In genomic region chr11:130514851-130515250, GRCh38 we compare ENCODE assay signal across 28 cellular contexts.
"Had no signal": no experiment of that assay in that cellular context is flagged by ENCODE, and none has a peak within 500 bp of the region (broad histone marks: within the 10 kb centered on the region; RNA-seq: fewer than 3 reads in every experiment).

No MANE protein-coding gene starts in this region.

- H3K36me3 Mint-ChIP-seq: activated naive CD8-positive, alpha-beta T cell treated with anti-CD3 and anti-CD28 coated beads, Interleukin-2, amount 10 ng/mL, durations not matched to agents 7 days and 5 days; T-cell had no signal

- H3K27ac Mint-ChIP-seq: activated CD8-positive, alpha-beta T cell treated with anti-CD3 and anti-CD28 coated beads for 36 hours; activated naive CD8-positive, alpha-beta T cell treated with anti-CD3 and anti-CD28 coated beads, Interleukin-2, amount 10 ng/mL, durations not matched to agents 7 days and 5 days; T-cell had no signal

- H3K27me3 ChIP-seq: adrenal gland had no signal

- DNase-seq: activated CD4-positive, alpha-beta T cell treated with anti-CD3 and anti-CD28 coated beads, Interleukin-2, amount 50 U/mL, for 1 hour; activated CD4-positive, CD25-positive, alpha-beta regulatory T cell; activated CD8-positive, alpha-beta memory T cell treated with anti-CD3 and anti-CD28 coated beads, Interleukin-2, amount 50 U/mL, for 48 hours; activated CD8-positive, alpha-beta T cell treated with anti-CD3 and anti-CD28 coated beads for 36 hours; activated naive CD4-positive, alpha-beta T cell treated with anti-CD3 and anti-CD28 coated beads, Interleukin-2, amount 50 U/mL, for 16 hours; activated naive CD8-positive, alpha-beta T cell treated with anti-CD3 and anti-CD28 coated beads, Interleukin-2, amount 10 ng/mL, durations not matched to agents 7 days and 5 days; activated T-cell treated with anti-CD3 and anti-CD28 coated beads, Interleukin-2, amount 50 U/mL, for 1 hour; adrenal gland; anterior cingulate cortex; caudate nucleus; KG1; NCI-H1092; NCI-H1417; NCI-H2029; NCI-H2107; NCI-H2171 treated with DMSO at 0.1 percent for 48 hours; NCI-H526; NCI-H774; NK-92 treated with Interleukin-12 subunit alpha and Interleukin-12 subunit beta, amount 100 ng/mL, for 24 hours; OCI-M1; RPMI8226; T-cell; T-helper 2 cell; T1000 had no signal

- H3K9me3 Mint-ChIP-seq: activated CD8-positive, alpha-beta T cell treated with anti-CD3 and anti-CD28 coated beads for 36 hours; activated naive CD8-positive, alpha-beta T cell treated with anti-CD3 and anti-CD28 coated beads, Interleukin-2, amount 10 ng/mL, durations not matched to agents 7 days and 5 days; T-cell had no signal

- H3K27me3 Mint-ChIP-seq: activated naive CD8-positive, alpha-beta T cell treated with anti-CD3 and anti-CD28 coated beads, Interleukin-2, amount 10 ng/mL, durations not matched to agents 7 days and 5 days had no signal

- H3K4me3 ChIP-seq: adrenal gland, SK-N-MC had no signal

- H3K36me3 ChIP-seq: adrenal gland had no signal

- H3K4me3 Mint-ChIP-seq: activated CD8-positive, alpha-beta T cell treated with anti-CD3 and anti-CD28 coated beads for 36 hours; activated naive CD8-positive, alpha-beta T cell treated with anti-CD3 and anti-CD28 coated beads, Interleukin-2, amount 10 ng/mL, durations not matched to agents 7 days and 5 days; T-cell had no signal

- FAIRE-seq: TTC549 had no signal

- H3K27ac ChIP-seq: adrenal gland, SK-N-MC had no signal

- ATAC-seq: activated CD8-positive, alpha-beta T cell treated with anti-CD3 and anti-CD28 coated beads for 36 hours; Panc1; Right ventricle myocardium inferior; T-cell had no signal

- H3K9me3 ChIP-seq: adrenal gland had no signal

- H3K4me1 Mint-ChIP-seq: activated naive CD8-positive, alpha-beta T cell treated with anti-CD3 and anti-CD28 coated beads, Interleukin-2, amount 10 ng/mL, durations not matched to agents 7 days and 5 days; T-cell had no signal

- H3K4me1 ChIP-seq: adrenal gland had no signal
